In genomic region chr3:20400281-20400680, GRCh38 we compare ENCODE assay signal across 31 cellular contexts.
DNase-seq lines count a peak whose midpoint lies in the region; ATAC-seq and TF ChIP-seq lines count a peak whose summit lies in the region.
"Had no signal": no experiment of that assay in that cellular context is flagged by ENCODE, and none has a peak within 500 bp of the region (broad histone marks: within the 10 kb centered on the region; RNA-seq: fewer than 3 reads in every experiment).

No MANE protein-coding gene starts in this region.

- no peaks in the 10 kb centered on the region for H3K27me3 ChIP-seq in ectodermal cell (ENCODE audit: control insufficient read depth, insufficient read depth, low read length, poor library complexity, severe bottlenecking)
- H3K27me3 ChIP-seq in vagina: no peaks in the 10 kb centered on the region
- no peaks in the 10 kb centered on the region for H3K27me3 ChIP-seq in BE2C
- no peaks in the 10 kb centered on the region for H3K27me3 ChIP-seq in suprapubic skin
- H3K27me3 ChIP-seq: BLaER1; BLaER1 treated with 17β-estradiol and CSF1 and Interleukin-3, amounts not matched to agents 10 nM and 100 nM had no signal

- intact Hi-C loops in vagina (cut with DNase I): no loop called here

- ATAC-seq in HG02678 (IDR thresholded peaks at IDR 0.05; ENCODE audit: unreplicated experiment): no peak
- ATAC-seq: A549; CD8-positive, alpha-beta T cell had no signal

- no peaks in the 10 kb centered on the region for H3K36me3 ChIP-seq in ectodermal cell (ENCODE audit: control insufficient read depth, insufficient read depth, low read length)
- no peaks in the 10 kb centered on the region for H3K36me3 ChIP-seq in vagina
- no peaks in the 10 kb centered on the region for H3K36me3 ChIP-seq in BE2C
- H3K36me3 ChIP-seq in suprapubic skin: no peaks in the 10 kb centered on the region
- H3K36me3 ChIP-seq: BLaER1; BLaER1 treated with 17β-estradiol and CSF1 and Interleukin-3, amounts not matched to agents 10 nM and 100 nM had no signal

- WGBS in ectodermal cell, 2 experiments: 88 to 92% methylated on average over 2 of the region's 2 CpGs
- 51% methylated on average over 2 of the region's 2 CpGs for WGBS in suprapubic skin

- H3K9me3 ChIP-seq in ectodermal cell (ENCODE audit: control insufficient read depth, low read length): no peaks in the 10 kb centered on the region
- H3K9me3 ChIP-seq in vagina: no peaks in the 10 kb centered on the region
- H3K9me3 ChIP-seq in BE2C: no peaks in the 10 kb centered on the region
- no peaks in the 10 kb centered on the region for H3K9me3 ChIP-seq in suprapubic skin
- H3K9me3 ChIP-seq: A549, Caco-2 had no signal

- H3K27ac ChIP-seq in caudate nucleus (ENCODE audit: low read depth, low read length) (peak overlapping the region; percentile 52), ectodermal cell (ENCODE audit: insufficient read depth, low read depth, low read length, poor library complexity, severe bottlenecking) (peak overlapping the region; percentile 28), vagina (peak overlapping the region; percentile 57), suprapubic skin (no peak overlapping the region)
- H3K27ac ChIP-seq: 22Rv1; A549; BLaER1; BLaER1 treated with 17β-estradiol and CSF1 and Interleukin-3, amounts not matched to agents 10 nM and 100 nM; C4-2B had no signal

- H3K4me3 ChIP-seq in ectodermal cell (ENCODE audit: insufficient read depth, low read depth, low read length): no peak overlapping the region
- no peak overlapping the region for H3K4me3 ChIP-seq in vagina
- H3K4me3 ChIP-seq in BE2C (ENCODE audit: low read depth, low read length): no peak overlapping the region
- no peak overlapping the region for H3K4me3 ChIP-seq in suprapubic skin
- H3K4me3 ChIP-seq: A549; BLaER1; BLaER1 treated with 17β-estradiol and CSF1 and Interleukin-3, amounts not matched to agents 10 nM and 100 nM had no signal

- no peak for TF ChIP-seq CTCF in vagina (IDR thresholded peaks at IDR 0.05)
- TF ChIP-seq CTCF in BE2C (IDR thresholded peaks at IDR 0.05; ENCODE audit: low read depth, low read length): no peak
- no peak for TF ChIP-seq CTCF in suprapubic skin (IDR thresholded peaks at IDR 0.05)

- peak in 17 of 61 donors; percentile 2 to 64 (median 15) for DNase-seq in caudate nucleus (lab: John Stamatoyannopoulos, UW)
- DNase-seq in putamen (ENCODE audit: low spot score): peak; percentile 74
- no peak for DNase-seq in vagina (ENCODE audit: extremely low spot score in 2 of 2)
- no peak for DNase-seq in BE2C
- no peak for DNase-seq in suprapubic skin (ENCODE audit: low spot score in 2 of 2)
- DNase-seq in NCI-H2107 (lab: John Stamatoyannopoulos, UW): no peak
- DNase-seq: 8988T; ACHN; AML-193; C1 segment of cervical spinal cord; Caco-2; Calu3; CD4-positive, alpha-beta memory T cell; CD4-positive, alpha-beta T cell; CD4-positive, CD25-positive, alpha-beta regulatory T cell; CD8-positive, alpha-beta memory T cell; CD8-positive, alpha-beta T cell; COR-L47; DMS153; DMS53; DMS79; DMS79 treated with DMSO at 0.1 percent for 48 hours; DND-41; EL had no signal

- TF ChIP-seq POLR2A in vagina (IDR thresholded peaks at IDR 0.05) (no peak), suprapubic skin (IDR thresholded peaks at IDR 0.05) (no peak)

- H3K4me1 ChIP-seq in ectodermal cell (ENCODE audit: control insufficient read depth, insufficient read depth, low read length): no peaks in the 10 kb centered on the region
- H3K4me1 ChIP-seq in vagina: peaks cover 14% of the 10 kb centered on the region
- H3K4me1 ChIP-seq in BE2C: no peaks in the 10 kb centered on the region
- H3K4me1 ChIP-seq in suprapubic skin: peaks cover 3% of the 10 kb centered on the region
- H3K4me1 ChIP-seq: A549, BLaER1, Caco-2 had no signal

- TF ChIP-seq EP300 in suprapubic skin (IDR thresholded peaks at IDR 0.05): no peak
